ENCODE assay signal across 1 cellular context in the genomic region with DNA sequence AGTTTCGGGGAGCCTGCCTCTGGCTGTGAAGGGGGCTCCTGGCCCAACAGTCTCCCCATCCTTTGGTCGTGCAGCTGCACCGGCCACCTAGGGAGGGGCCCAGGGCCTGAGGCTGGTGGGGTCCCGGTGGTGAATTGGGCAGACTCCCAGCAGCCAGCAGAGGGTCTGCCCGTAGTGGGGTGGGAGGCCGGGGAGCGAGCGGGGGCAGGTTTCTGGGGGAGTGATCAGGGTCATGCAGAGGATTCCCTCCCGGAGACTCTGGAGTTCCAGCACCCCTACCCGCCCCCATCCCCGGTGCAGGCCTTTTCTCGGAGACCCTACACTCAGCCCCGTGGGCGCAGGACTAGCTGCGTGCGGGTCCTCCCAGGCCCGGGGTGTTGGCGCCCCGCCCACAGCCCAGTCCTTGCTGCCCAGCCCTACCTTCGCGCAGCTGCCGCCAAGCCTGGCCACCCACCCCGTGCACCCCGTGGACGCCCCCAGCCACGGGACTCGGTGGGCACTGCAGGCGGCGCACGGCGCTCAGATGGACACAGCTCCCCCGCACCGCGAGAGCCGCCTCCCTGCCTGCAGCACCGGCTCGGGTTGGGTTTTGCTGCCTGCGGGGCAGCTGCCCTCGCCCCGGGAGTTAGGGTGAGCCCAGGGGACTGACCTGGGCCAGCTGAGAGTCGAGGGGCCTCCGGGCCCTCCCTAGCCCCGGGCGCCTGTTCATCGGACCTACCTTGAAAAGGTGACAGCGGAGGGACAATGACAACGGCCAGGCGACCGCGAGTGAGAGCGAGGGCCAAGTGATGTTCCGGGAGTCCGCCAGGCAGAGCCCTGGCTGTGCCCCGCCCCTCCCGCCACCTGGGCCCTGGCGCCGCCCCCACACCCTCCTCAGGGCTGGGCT.
TF ChIP-seq lines count a peak whose summit lies in the region.

GNG13 (minus strand) TSS at position 787 of the 886 bp plus-strand sequence. CDS start 1,657 bp downstream, outside the sequence.

TF ChIP-seq in GM12878, 131 proteins besides CTCF, POLR2A, EP300 and RAD21:
- TF ChIP-seq CEBPB (IDR thresholded peaks at IDR 0.05; ENCODE audit: borderline replicate concordance in 1 of 2, low read depth in 2 of 2, low read length in 2 of 2) = no peak
- TF ChIP-seq SREBF2 (IDR thresholded peaks at IDR 0.05; ENCODE audit: low read length) = no peak
- no peak for TF ChIP-seq TCF12 (IDR thresholded peaks at IDR 0.05; ENCODE audit: low read depth, low read length)
- no peak for TF ChIP-seq NR2F1 (conservative IDR thresholded peaks at IDR 0.05)
- TF ChIP-seq SMC3 (IDR thresholded peaks at IDR 0.05; ENCODE audit: borderline replicate concordance, low read length) = no peak
- no peak for TF ChIP-seq BCL11A (IDR thresholded peaks at IDR 0.05; ENCODE audit: low read depth, low read length)
- no peak for TF ChIP-seq SPI1 (IDR thresholded peaks at IDR 0.05; ENCODE audit: borderline replicate concordance, insufficient read depth, low read depth, low read length)
- no peak for TF ChIP-seq BACH1 (IDR thresholded peaks at IDR 0.05; ENCODE audit: borderline replicate concordance)
- TF ChIP-seq, protein P1, sequence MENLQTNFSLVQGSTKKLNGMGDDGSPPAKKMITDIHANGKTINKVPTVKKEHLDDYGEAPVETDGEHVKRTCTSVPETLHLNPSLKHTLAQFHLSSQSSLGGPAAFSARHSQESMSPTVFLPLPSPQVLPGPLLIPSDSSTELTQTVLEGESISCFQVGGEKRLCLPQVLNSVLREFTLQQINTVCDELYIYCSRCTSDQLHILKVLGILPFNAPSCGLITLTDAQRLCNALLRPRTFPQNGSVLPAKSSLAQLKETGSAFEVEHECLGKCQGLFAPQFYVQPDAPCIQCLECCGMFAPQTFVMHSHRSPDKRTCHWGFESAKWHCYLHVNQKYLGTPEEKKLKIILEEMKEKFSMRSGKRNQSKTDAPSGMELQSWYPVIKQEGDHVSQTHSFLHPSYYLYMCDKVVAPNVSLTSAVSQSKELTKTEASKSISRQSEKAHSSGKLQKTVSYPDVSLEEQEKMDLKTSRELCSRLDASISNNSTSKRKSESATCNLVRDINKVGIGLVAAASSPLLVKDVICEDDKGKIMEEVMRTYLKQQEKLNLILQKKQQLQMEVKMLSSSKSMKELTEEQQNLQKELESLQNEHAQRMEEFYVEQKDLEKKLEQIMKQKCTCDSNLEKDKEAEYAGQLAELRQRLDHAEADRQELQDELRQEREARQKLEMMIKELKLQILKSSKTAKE (IDR thresholded peaks at IDR 0.05; ENCODE audit: low read depth, poor library complexity, severe bottlenecking) = no peak
- no peak for TF ChIP-seq RFX5 (IDR thresholded peaks at IDR 0.05; ENCODE audit: low read depth, low read length)
- no peak for TF ChIP-seq RUNX3 (IDR thresholded peaks at IDR 0.05; ENCODE audit: low read length)
- no peak for TF ChIP-seq EZH2 (IDR thresholded peaks at IDR 0.05; ENCODE audit: borderline replicate concordance, control insufficient read depth, low read depth, low read length)
- TF ChIP-seq CREB1 (IDR thresholded peaks at IDR 0.05; ENCODE audit: low read depth) = no peak
- TF ChIP-seq, protein P2, sequence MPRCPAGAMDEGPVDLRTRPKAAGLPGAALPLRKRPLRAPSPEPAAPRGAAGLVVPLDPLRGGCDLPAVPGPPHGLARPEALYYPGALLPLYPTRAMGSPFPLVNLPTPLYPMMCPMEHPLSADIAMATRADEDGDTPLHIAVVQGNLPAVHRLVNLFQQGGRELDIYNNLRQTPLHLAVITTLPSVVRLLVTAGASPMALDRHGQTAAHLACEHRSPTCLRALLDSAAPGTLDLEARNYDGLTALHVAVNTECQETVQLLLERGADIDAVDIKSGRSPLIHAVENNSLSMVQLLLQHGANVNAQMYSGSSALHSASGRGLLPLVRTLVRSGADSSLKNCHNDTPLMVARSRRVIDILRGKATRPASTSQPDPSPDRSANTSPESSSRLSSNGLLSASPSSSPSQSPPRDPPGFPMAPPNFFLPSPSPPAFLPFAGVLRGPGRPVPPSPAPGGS (IDR thresholded peaks at IDR 0.05; ENCODE audit: borderline replicate concordance, insufficient read depth, low read depth, low read length, poor library complexity, severe bottlenecking) = no peak
